ENCODE assay signal across 22 cellular contexts in genomic region chr14:85604671-85605070, GRCh38.
"Had no signal": no experiment of that assay in that cellular context is flagged by ENCODE, and none has a peak within 500 bp of the region (broad histone marks: within the 10 kb centered on the region; RNA-seq: fewer than 3 reads in every experiment).

No MANE protein-coding gene starts in this region.

- H3K27me3 ChIP-seq: foreskin keratinocyte, left lung, neutrophil, right lobe of liver had no signal

- H3K36me3 Mint-ChIP-seq: naive thymus-derived CD8-positive, alpha-beta T cell; stimulated activated memory B cell treated with anti-CD40 and anti-IgM and Interleukin-4, amounts not matched to agents 10 μg/mL and 1 μg/mL and 100 μg/mL, for 72 hours had no signal

- H3K4me1 ChIP-seq: left lung, parathyroid adenoma, right lobe of liver had no signal

- H2AFZ ChIP-seq: parathyroid adenoma had no signal

- DNase-seq: activated CD4-positive, alpha-beta T cell treated with anti-CD3 and anti-CD28 coated beads, Interleukin-2, amount 10 ng/mL, durations not matched to agents 7 days and 5 days; activated CD4-positive, CD25-positive, alpha-beta regulatory T cell treated with anti-CD3 and anti-CD28 coated beads, Interleukin-2, amount 50 U/mL, for 72 hours; activated CD8-positive, alpha-beta T cell treated with anti-CD3 and anti-CD28 coated beads for 36 hours; activated gamma-delta T cell; activated naive CD4-positive, alpha-beta T cell treated with anti-CD3 and anti-CD28 coated beads, Interleukin-2, amount 50 U/mL, for 16 hours; activated naive CD8-positive, alpha-beta T cell treated with anti-CD3 and anti-CD28 coated beads, Interleukin-2, amount 50 U/mL, for 24 hours; effector CD4-positive, alpha-beta T cell; foreskin keratinocyte; hippocampal formation; kidney glomerular epithelial cell; left lung; naive thymus-derived CD8-positive, alpha-beta T cell; right lobe of liver; small intestine; stimulated activated CD4-positive, alpha-beta T cell treated with anti-CD3 and anti-CD28 coated beads, Interleukin-15, amount 100 ng/mL, for 24 hours; trophoblast cell; WERI-Rb-1 had no signal

- H3K27ac Mint-ChIP-seq: activated CD4-positive, alpha-beta T cell treated with anti-CD3 and anti-CD28 coated beads, Interleukin-2, amount 10 ng/mL, durations not matched to agents 7 days and 5 days; activated CD8-positive, alpha-beta T cell treated with anti-CD3 and anti-CD28 coated beads for 36 hours; activated naive CD8-positive, alpha-beta T cell treated with anti-CD3 and anti-CD28 coated beads, Interleukin-2, amount 50 U/mL, for 24 hours; activated T-helper 1 cell treated with anti-CD3 and anti-CD28 coated beads, Interleukin-12 subunit alpha, Interleukin-12 subunit beta, Interleukin-2, Interleukin-4 antibody, amounts not matched to agents 30 ng/mL and 10 ng/mL and 1 ng/mL, durations not matched to agents 14 hours and 24 hours and 36 hours; naive thymus-derived CD8-positive, alpha-beta T cell; stimulated activated memory B cell treated with anti-CD40 and anti-IgM and Interleukin-4, amounts not matched to agents 10 μg/mL and 1 μg/mL and 100 μg/mL, for 72 hours had no signal

- ATAC-seq: activated CD8-positive, alpha-beta T cell treated with anti-CD3 and anti-CD28 coated beads for 36 hours; activated naive CD8-positive, alpha-beta T cell treated with anti-CD3 and anti-CD28 coated beads, Interleukin-2, amount 50 U/mL, for 24 hours; foreskin keratinocyte; left lung; naive thymus-derived CD8-positive, alpha-beta T cell; stimulated activated memory B cell treated with anti-CD40 and anti-IgM and Interleukin-4, amounts not matched to agents 10 μg/mL and 1 μg/mL and 100 μg/mL, for 72 hours had no signal

- H3K4me1 Mint-ChIP-seq: activated CD4-positive, alpha-beta T cell treated with anti-CD3 and anti-CD28 coated beads, Interleukin-2, amount 10 ng/mL, durations not matched to agents 7 days and 5 days; activated naive CD8-positive, alpha-beta T cell treated with anti-CD3 and anti-CD28 coated beads, Interleukin-2, amount 50 U/mL, for 24 hours; naive thymus-derived CD8-positive, alpha-beta T cell; stimulated activated memory B cell treated with anti-CD40 and anti-IgM and Interleukin-4, amounts not matched to agents 10 μg/mL and 1 μg/mL and 100 μg/mL, for 72 hours had no signal

- H3K4me3 ChIP-seq: left lung, lung, right lobe of liver had no signal

- H3K9me3 Mint-ChIP-seq: activated CD4-positive, alpha-beta T cell treated with anti-CD3 and anti-CD28 coated beads, Interleukin-2, amount 10 ng/mL, durations not matched to agents 7 days and 5 days; activated CD8-positive, alpha-beta T cell treated with anti-CD3 and anti-CD28 coated beads for 36 hours; activated naive CD8-positive, alpha-beta T cell treated with anti-CD3 and anti-CD28 coated beads, Interleukin-2, amount 50 U/mL, for 24 hours had no signal

- H3K27me3 Mint-ChIP-seq: activated CD4-positive, alpha-beta T cell treated with anti-CD3 and anti-CD28 coated beads, Interleukin-2, amount 10 ng/mL, durations not matched to agents 7 days and 5 days; activated CD8-positive, alpha-beta T cell treated with anti-CD3 and anti-CD28 coated beads for 36 hours; activated naive CD8-positive, alpha-beta T cell treated with anti-CD3 and anti-CD28 coated beads, Interleukin-2, amount 50 U/mL, for 24 hours; stimulated activated memory B cell treated with anti-CD40 and anti-IgM and Interleukin-4, amounts not matched to agents 10 μg/mL and 1 μg/mL and 100 μg/mL, for 72 hours had no signal

- H3K36me3 ChIP-seq: left lung, neutrophil, right lobe of liver, WERI-Rb-1 had no signal

- H3K9me3 ChIP-seq: left lung, neutrophil, right lobe of liver had no signal

- H3K9ac ChIP-seq: parathyroid adenoma had no signal

- H3K4me3 Mint-ChIP-seq: activated CD4-positive, alpha-beta T cell treated with anti-CD3 and anti-CD28 coated beads, Interleukin-2, amount 10 ng/mL, durations not matched to agents 7 days and 5 days; activated CD8-positive, alpha-beta T cell treated with anti-CD3 and anti-CD28 coated beads for 36 hours; activated naive CD8-positive, alpha-beta T cell treated with anti-CD3 and anti-CD28 coated beads, Interleukin-2, amount 50 U/mL, for 24 hours; activated T-helper 1 cell treated with anti-CD3 and anti-CD28 coated beads, Interleukin-12 subunit alpha, Interleukin-12 subunit beta, Interleukin-2, Interleukin-4 antibody, amounts not matched to agents 30 ng/mL and 10 ng/mL and 1 ng/mL, durations not matched to agents 14 hours and 24 hours and 36 hours; naive thymus-derived CD8-positive, alpha-beta T cell; stimulated activated memory B cell treated with anti-CD40 and anti-IgM and Interleukin-4, amounts not matched to agents 10 μg/mL and 1 μg/mL and 100 μg/mL, for 72 hours had no signal

- H3K27ac ChIP-seq: foreskin keratinocyte, left lung, neutrophil, parathyroid adenoma, right lobe of liver, WERI-Rb-1 had no signal
